In the genomic region with DNA sequence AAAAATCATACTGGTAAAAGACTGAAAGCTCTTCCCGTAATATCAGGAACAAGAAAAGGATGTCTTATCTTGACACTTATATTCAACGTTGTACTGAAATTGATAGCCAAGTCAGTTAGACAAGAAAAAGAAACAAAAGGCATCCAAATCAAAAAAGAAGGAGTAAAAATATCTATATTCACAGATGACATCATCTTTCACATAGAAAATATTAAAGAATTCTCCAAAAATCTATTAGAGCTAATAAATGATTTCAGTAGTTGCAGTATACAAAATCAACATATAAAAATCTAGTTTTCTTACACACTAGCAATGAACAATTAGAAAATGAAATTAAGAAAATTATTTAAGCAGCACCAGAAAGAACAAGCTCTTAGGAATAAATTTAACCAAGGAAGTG, we compare ENCODE assay signal across 27 cellular contexts. TPM values are rescaled to one million over a fixed set of nuclear protein-coding genes. Genes with fewer than 3 reads are reported as not detected.
DNase-seq lines count a peak whose midpoint lies in the region; ATAC-seq, FAIRE-seq and TF ChIP-seq lines count a peak whose summit lies in the region.
"Had no signal": no experiment of that assay in that cellular context is flagged by ENCODE, and none has a peak within 500 bp of the region (broad histone marks: within the 10 kb centered on the region; RNA-seq: fewer than 3 reads in every experiment).

No MANE protein-coding gene starts in this region.

- DNase-seq in GM19239 (ENCODE audit: insufficient read length, low spot score), result no peak
- DNase-seq in RCC 7860 (ENCODE audit: low spot score), result no peak
- DNase-seq in GM12878 (ENCODE audit: low read depth, low spot score), result no peak
- DNase-seq in stimulated activated CD4-positive, alpha-beta T cell treated with anti-CD3 and anti-CD28 coated beads, Interleukin-15, amount 100 ng/mL, for 24 hours, result no peak
- no peak for DNase-seq in urothelium cell line (ENCODE audit: low spot score)
- no peak for DNase-seq in NCI-H2227 treated with DMSO at 0.1 percent for 48 hours (lab: John Stamatoyannopoulos, UW)
- DNase-seq: 8988T; ACHN; BE2C; C1 segment of cervical spinal cord; CD4-positive, alpha-beta memory T cell; CD4-positive, CD25-positive, alpha-beta regulatory T cell; CD8-positive, alpha-beta memory T cell; COR-L47; DMS 273 treated with DMSO at 0.1 percent for 48 hours; DMS153; DMS53; DMS79; DND-41; EL; GDM1 had no signal

- WGBS in GM12878 (ENCODE audit: insufficient coverage, insufficient replicate concordance, low lambda C conversion rate, missing lambda C conversion rate), result 75% methylated on average over 2 of the region's 2 CpGs

- ATAC-seq in GM12878 (no peak), SK-N-SH treated with all-trans-retinoic acid at 6 μM for 48 hours (no peak)

- H3K4me2 ChIP-seq in GM12878 (ENCODE audit: control insufficient read depth, insufficient read depth), result no peak overlapping the region
- H3K4me2 ChIP-seq: BLaER1 had no signal

- intact Hi-C loops in GM12878 (cut with micrococcal nuclease; ENCODE audit: unreplicated experiment), result loop anchor here (5.0 kb wide), 1 partner anchor 64 kb away; no protein-coding TSS in a partner anchor

- POLR2A ChIA-PET in HEK293 (lab: Yijun Ruan, JAX), result no interaction called here
- POLR2A ChIA-PET in GM12878 (lab: Charles Lee), result interaction anchor here (0.9 kb wide), 1 partner anchor 17 kb away, joined by 3 read pairs; no protein-coding TSS in a partner anchor

- H3K27ac ChIP-seq in HEK293 (ENCODE audit: extremely low read depth, low read depth, low read length) (no peak overlapping the region), GM12878 (ENCODE audit: control insufficient read depth, insufficient read depth) (no peak overlapping the region)
- H3K27ac ChIP-seq: BLaER1 had no signal

- TF ChIP-seq POLR2A in GM12878 (IDR thresholded peaks at IDR 0.05; ENCODE audit: low read depth, low read length), result no peak

- in situ Hi-C loops in GM12878 (cut with MboI), result no loop called here

- no peak for TF ChIP-seq CTCF in HEK293 (tag by site-specific recombination; IDR thresholded peaks at IDR 0.05)
- TF ChIP-seq CTCF in GM12878 (IDR thresholded peaks at IDR 0.05 in 2 of 3, conservative IDR thresholded peaks at IDR 0.05 in 1 of 3; ENCODE audit: control insufficient read depth in 2 of 3, extremely low read depth in 1 of 3, insufficient read depth in 1 of 3, low read depth in 3 of 3, low read length in 3 of 3), result no peak

- FAIRE-seq in GM19239 (lab: Jason Lieb, UNC) (peak; percentile 28), RCC 7860 (lab: Jason Lieb, UNC) (peak; percentile 16), GM12878 (lab: Jason Lieb, UNC) (no peak), urothelium cell line (lab: Jason Lieb, UNC) (no peak)
- FAIRE-seq: A204.1, GM12891 had no signal

- H3K27me3 ChIP-seq in GM12878 (replicated peaks in 1 of 2; ENCODE audit: control insufficient read depth in 2 of 2, insufficient read depth in 2 of 2, low read length in 1 of 2), result no peaks in the 10 kb centered on the region
- H3K27me3 ChIP-seq: BLaER1 had no signal

- RAD21 ChIA-PET in GM12878 (lab: Charles Lee; ENCODE audit: unreplicated experiment), result interaction anchor here (0.9 to 1.8 kb wide), 4 partner anchors 29 to 95 kb away, joined by 3 to 5 read pairs (median 4); no protein-coding TSS in a partner anchor

- H3K4me1 ChIP-seq in HEK293 (ENCODE audit: control insufficient read depth, insufficient read depth, low read length) (no peaks in the 10 kb centered on the region), GM12878 (ENCODE audit: control insufficient read depth, insufficient read depth, low read length) (peaks cover 6% of the 10 kb centered on the region)
- H3K4me1 ChIP-seq: BE2C, BLaER1 had no signal

- H3K79me2 ChIP-seq in GM12878 (ENCODE audit: control insufficient read depth, insufficient read depth, low read length), result no peaks in the 10 kb centered on the region

- H3K9me3 ChIP-seq in HEK293 (ENCODE audit: control insufficient read depth, insufficient read depth, low read depth, low read length) (no peaks in the 10 kb centered on the region), GM12878 (replicated peaks; ENCODE audit: control insufficient read depth, insufficient read depth, low read length) (no peaks in the 10 kb centered on the region; the same call in 2 of the 3 replicates)
- H3K9me3 ChIP-seq: BE2C had no signal

- H4K20me1 ChIP-seq in GM12878 (ENCODE audit: control insufficient read depth, insufficient read depth), result no peaks in the 10 kb centered on the region
- H4K20me1 ChIP-seq: BLaER1 had no signal

- SMC1A ChIA-PET in GM12878 (lab: Charles Lee; ENCODE audit: uncharacterized antibody, unreplicated experiment), result interaction anchor here (0.9 to 2.7 kb wide), 10 partner anchors 14 to 64 kb away, joined by 3 to 16 read pairs (median 4); a partner anchor contains a TSS

- TF ChIP-seq EP300 in GM12878 (IDR thresholded peaks at IDR 0.05; ENCODE audit: borderline replicate concordance in 1 of 2, control insufficient read depth in 1 of 2, low read depth in 2 of 2, low read length in 2 of 2), result no peak

- CTCF ChIA-PET in HEK293 (lab: Yijun Ruan, JAX), result no interaction called here
- CTCF ChIA-PET in GM12878 (lab: Yijun Ruan, JAX), result interaction anchor here (0.9 to 1.5 kb wide), 2 partner anchors 27 to 63 kb away, joined by 4 read pairs; no protein-coding TSS in a partner anchor

- no peak overlapping the region for H3K4me3 ChIP-seq in HEK293 (ENCODE audit: low read depth, low read length)
- no peak overlapping the region for H3K4me3 ChIP-seq in GM12878
- H3K4me3 ChIP-seq: BLaER1 had no signal

- H3K36me3 ChIP-seq in HEK293 (ENCODE audit: control insufficient read depth in 2 of 2, insufficient read depth in 1 of 2, low read length in 2 of 2) (peaks cover 10 to 22% of the 10 kb centered on the region in 2 experiments), GM12878 (ENCODE audit: control insufficient read depth in 2 of 2, insufficient read depth in 2 of 2, low read length in 1 of 2) (no peaks in the 10 kb centered on the region; a peak in 1 of 4 replicates)

- no peak for TF ChIP-seq RAD21 in GM12878 (IDR thresholded peaks at IDR 0.05; ENCODE audit: insufficient read depth, low read depth, low read length)

- no TSS peak for BruUV-seq in GM12878 (replicated peaks; lab: Mats Ljungman, UMichigan)

- H2AFZ ChIP-seq in GM12878 (ENCODE audit: control insufficient read depth, low read depth, low read length), result no peak overlapping the region

- no peak overlapping the region for H3K9ac ChIP-seq in GM12878 (ENCODE audit: control insufficient read depth, insufficient read depth, low read length)
- H3K9ac ChIP-seq: BLaER1 had no signal

TF ChIP-seq in GM12878, 131 proteins besides CTCF, POLR2A, EP300 and RAD21:
- no peak for TF ChIP-seq TARDBP (IDR thresholded peaks at IDR 0.05; ENCODE audit: borderline replicate concordance)
- TF ChIP-seq ATF7 (IDR thresholded peaks at IDR 0.05; ENCODE audit: low read depth), result peak; percentile 64; the same call in 1 of the 2 replicates

TF ChIP-seq in SK-N-SH treated with all-trans-retinoic acid at 6 μM for 48 hours, 23 proteins besides CTCF, POLR2A, EP300 and RAD21 (continues in another document):
- TF ChIP-seq ZNF8 (CRISPR knock-in tag; IDR thresholded peaks at IDR 0.05), result no peak

RNA-seq across cellular contexts. Expression of a gene that starts 24.3 kb away (rescaled TPM):
- 33.6 and 40.2 TPM in 2 replicates for total RNA-seq in GM12878 (2013; cell fraction: nucleolus; rRNA removed)
- total RNA-seq in GM12878 (2014; rRNA removed) (34.2 and 38.9 TPM in 2 replicates), GM12878 (2014; rRNA removed; fragmentation: Illumina TruSeq; extraction: Trizol) (49.1 and 51.5 TPM in 2 replicates), GM12878 (2021) (34.5 and 39.2 TPM in 2 replicates)
- polyA plus RNA-seq in GM12878 (2011; ENCODE audit: low read depth), result 9.1 TPM
- polyA plus RNA-seq in GM12878 (2011; rRNA removed) (39.7 and 70.1 TPM in 2 replicates), GM12878 (2014; fragmentation: Illumina TruSeq; extraction: Trizol) (67.6 TPM in 2 replicates), GM12878 (2014; fragmentation: Nextera tagmentation; extraction: Ambion mirVana) (10 to 100 TPM; 36.6 to 40.4 TPM), GM12878 (2014; rRNA removed) (39.2 and 53.0 TPM in 2 replicates), GM12878 (2016; fragmentation: Nextera tagmentation; extraction: Ambion mirVana) (10 to 100 TPM; 60.6 to 69.9 TPM)
- 12.9 and 14.3 TPM in 2 replicates for polyA plus RNA-seq in GM12878 (2011; cell fraction: cytosol; rRNA removed)
- 41.2 and 50.0 TPM in 2 replicates for polyA plus RNA-seq in GM12878 (2011; cell fraction: nucleus; rRNA removed)
- 17.6 and 18.1 TPM in 2 replicates for polyA plus RNA-seq in GM12878 (2012)
- 18.7 and 25.0 TPM in 2 replicates for polyA minus RNA-seq in GM12878 (2011; rRNA and poly(A)+ RNA removed)
- 11.9 and 12.7 TPM in 2 replicates for polyA minus RNA-seq in GM12878 (2011; cell fraction: cytosol; rRNA and poly(A)+ RNA removed)
- 28.4 and 37.2 TPM in 2 replicates for polyA minus RNA-seq in GM12878 (2011; cell fraction: nucleus; rRNA and poly(A)+ RNA removed)

RNA-seq across cellular contexts. Expression of a gene that starts 29.2 kb away (rescaled TPM):
- total RNA-seq in GM12878 (2013; cell fraction: nucleolus; rRNA removed), result 746 and 764 TPM in 2 replicates
- 172 and 178 TPM in 2 replicates for total RNA-seq in GM12878 (2014; rRNA removed)
- total RNA-seq in GM12878 (2014; rRNA removed; fragmentation: Illumina TruSeq; extraction: Trizol), result 125 and 126 TPM in 2 replicates
- 179 and 192 TPM in 2 replicates for total RNA-seq in GM12878 (2021)
- polyA plus RNA-seq in GM12878 (2011; ENCODE audit: low read depth), result 75.8 TPM
- 130 and 171 TPM in 2 replicates for polyA plus RNA-seq in GM12878 (2011; rRNA removed)
- 148 and 150 TPM in 2 replicates for polyA plus RNA-seq in GM12878 (2011; cell fraction: cytosol; rRNA removed)
- polyA plus RNA-seq in GM12878 (2011; cell fraction: nucleus; rRNA removed), result 183 and 219 TPM in 2 replicates
- 87.1 and 104 TPM in 2 replicates for polyA plus RNA-seq in GM12878 (2012)
- 123 and 129 TPM in 2 replicates for polyA plus RNA-seq in GM12878 (2014; fragmentation: Illumina TruSeq; extraction: Trizol)
- polyA plus RNA-seq in GM12878 (2014; fragmentation: Nextera tagmentation; extraction: Ambion mirVana), result 10 to 100 TPM; 34.2 to 41.6 TPM
- 95.5 and 104 TPM in 2 replicates for polyA plus RNA-seq in GM12878 (2014; rRNA removed)
- polyA plus RNA-seq in GM12878 (2016; fragmentation: Nextera tagmentation; extraction: Ambion mirVana), result 100 to 1,000 TPM; 109 to 114 TPM
- polyA minus RNA-seq in GM12878 (2011; rRNA and poly(A)+ RNA removed), result 381 and 449 TPM in 2 replicates
- 66.6 and 92.6 TPM in 2 replicates for polyA minus RNA-seq in GM12878 (2011; cell fraction: cytosol; rRNA and poly(A)+ RNA removed)
- polyA minus RNA-seq in GM12878 (2011; cell fraction: nucleus; rRNA and poly(A)+ RNA removed), result 411 and 600 TPM in 2 replicates
- total RNA-seq: G401 had no signal
